In genomic region chr10:70902659-70903261, GRCh38 we compare ENCODE assay signal across 15 cellular contexts. TPM values are rescaled to one million over a fixed set of nuclear protein-coding genes. Genes with fewer than 3 reads are reported as not detected.
DNase-seq lines count a peak whose midpoint lies in the region; ATAC-seq, FAIRE-seq and TF ChIP-seq lines count a peak whose summit lies in the region.
"Had no signal": no experiment of that assay in that cellular context is flagged by ENCODE, and none has a peak within 500 bp of the region (broad histone marks: within the 10 kb centered on the region; RNA-seq: fewer than 3 reads in every experiment).

No MANE protein-coding gene starts in this region.

- H2AFZ ChIP-seq in HCT116 (ENCODE audit: low read depth, low read length, poor library complexity, severe bottlenecking) (peak overlapping the region; percentile 37), K562 (ENCODE audit: low read depth, low read length) (no peak overlapping the region)

- BruUV-seq in HCT116 (replicated peaks; lab: Mats Ljungman, UMichigan) (no TSS peak), K562 (replicated peaks; lab: Mats Ljungman, UMichigan) (no TSS peak)

- H3K27ac ChIP-seq in BLaER1 treated with 17β-estradiol and CSF1 and Interleukin-3, amounts not matched to agents 10 nM and 100 nM, result no peak overlapping the region
- H3K27ac ChIP-seq in HCT116 (ENCODE audit: low read depth, low read length) (no peak overlapping the region), K562 (ENCODE audit: extremely low read depth, low read depth, low read length) (no peak overlapping the region)
- H3K27ac ChIP-seq: dorsolateral prefrontal cortex, psoas muscle, SJSA1, tibial nerve, VCaP had no signal

- no peaks in the 10 kb centered on the region for H3K9me2 ChIP-seq in HCT116 (ENCODE audit: insufficient read depth)

- intact Hi-C loops in HCT116 (cut with micrococcal nuclease), result loop anchor here (1.0 to 2.0 kb wide), 4 partner anchors 23 to 383 kb away; no protein-coding TSS in a partner anchor
- intact Hi-C loops in K562 (cut with micrococcal nuclease), result loop anchor here (5.0 kb wide), 1 partner anchor 385 kb away; no protein-coding TSS in a partner anchor

- no peak for TF ChIP-seq POLR2A in HCT116 (IDR thresholded peaks at IDR 0.05; ENCODE audit: borderline replicate concordance, extremely low read depth, insufficient read depth, insufficient read length)
- no peak for TF ChIP-seq POLR2A in K562 (conservative IDR thresholded peaks at IDR 0.05)

- peak; percentile 83 for ATAC-seq in HCT116
- ATAC-seq in K562, result peak; percentile 68
- peak; percentile 16 for ATAC-seq in left lobe of liver
- no peak for ATAC-seq in HG02870 (IDR thresholded peaks at IDR 0.05; ENCODE audit: unreplicated experiment)
- no peak for ATAC-seq in HG03108 (IDR thresholded peaks at IDR 0.05; ENCODE audit: unreplicated experiment)

- FAIRE-seq in K562 (lab: Jason Lieb, UNC), result no peak

- no peaks in the 10 kb centered on the region for H3K36me3 ChIP-seq in BLaER1 treated with 17β-estradiol and CSF1 and Interleukin-3, amounts not matched to agents 10 nM and 100 nM
- H3K36me3 ChIP-seq in HCT116 (ENCODE audit: control insufficient read depth in 1 of 2, insufficient read depth in 2 of 2, low read length in 2 of 2) (no peaks in the 10 kb centered on the region), K562 (ENCODE audit: control insufficient read depth, insufficient read depth, low read length) (no peaks in the 10 kb centered on the region)
- H3K36me3 ChIP-seq: SJSA1, tibial nerve had no signal

- peak overlapping the region in 7 of 11 experiments; percentile 2 to 32 (median 17); a peak in 5 of 22 replicates for H3K4me2 ChIP-seq in BLaER1 treated with 17β-estradiol and CSF1 and Interleukin-3, amounts not matched to agents 10 nM and 100 nM
- H3K4me2 ChIP-seq in HCT116 (ENCODE audit: low read length), result no peak overlapping the region
- H3K4me2 ChIP-seq in K562 (ENCODE audit: insufficient read depth, low read length), result no peak overlapping the region

- H3K9me3 ChIP-seq in BLaER1 treated with 17β-estradiol and CSF1 and Interleukin-3, amounts not matched to agents 10 nM and 100 nM (replicated peaks in 1 of 11), result no peaks in the 10 kb centered on the region
- no peaks in the 10 kb centered on the region for H3K9me3 ChIP-seq in HCT116 (ENCODE audit: control insufficient read depth in 1 of 2, insufficient read depth in 1 of 2, low read depth in 1 of 2, low read length in 2 of 2)
- H3K9me3 ChIP-seq in K562 (replicated peaks; ENCODE audit: control insufficient read depth, insufficient read depth, low read depth, low read length), result no peaks in the 10 kb centered on the region
- H3K9me3 ChIP-seq: psoas muscle, SJSA1, tibial nerve had no signal

- in situ Hi-C loops in K562 (cut with MboI), result no loop called here

- peak in 1 of 3 experiments; percentile 20; a peak in 1 of 6 replicates for TF ChIP-seq CTCF in HCT116 (IDR thresholded peaks at IDR 0.05 in 2 of 3, conservative IDR thresholded peaks at IDR 0.05 in 1 of 3; ENCODE audit: borderline replicate concordance in 1 of 3, insufficient read depth in 1 of 3, low read depth in 2 of 3, low read length in 2 of 3)
- peak in 2 of 3 experiments; percentile 20; a peak in 3 of 6 replicates for TF ChIP-seq CTCF in K562 (IDR thresholded peaks at IDR 0.05 in 2 of 3, conservative IDR thresholded peaks at IDR 0.05 in 1 of 3; ENCODE audit: insufficient read depth in 2 of 3, low read depth in 1 of 3, low read length in 3 of 3)

- H3K4me1 ChIP-seq in BLaER1 treated with 17β-estradiol and CSF1 and Interleukin-3, amounts not matched to agents 10 nM and 100 nM, result peaks cover 8 to 24% (median 20%) of the 10 kb centered on the region in 10 experiments; a peak in 19 of 20 replicates
- H3K4me1 ChIP-seq in HCT116 (ENCODE audit: control insufficient read depth in 1 of 2, insufficient read depth in 2 of 2, low read length in 2 of 2), result peaks cover 0 to 9% of the 10 kb centered on the region in 2 experiments; a peak in 1 of 4 replicates
- H3K4me1 ChIP-seq in K562 (replicated peaks in 1 of 2; ENCODE audit: control insufficient read depth in 2 of 2, insufficient read depth in 2 of 2, low read length in 2 of 2), result peaks cover 0 to 5% of the 10 kb centered on the region in 2 experiments; a peak in 3 of 5 replicates
- H3K4me1 ChIP-seq: SJSA1 had no signal

- H3K27me3 ChIP-seq in BLaER1 treated with 17β-estradiol and CSF1 and Interleukin-3, amounts not matched to agents 10 nM and 100 nM, result no peaks in the 10 kb centered on the region
- H3K27me3 ChIP-seq in HCT116 (ENCODE audit: insufficient read depth, low read length) (no peaks in the 10 kb centered on the region), K562 (ENCODE audit: control insufficient read depth in 2 of 2, insufficient read depth in 2 of 2, low read length in 2 of 2) (peaks cover 44 to 65% of the 10 kb centered on the region in 2 experiments)
- H3K27me3 ChIP-seq: dorsolateral prefrontal cortex, tibial nerve had no signal

- 36% methylated on average over 6 of the region's 6 CpGs for WGBS in K562 (ENCODE audit: insufficient coverage, low coverage, missing lambda C conversion rate)

- no peak overlapping the region for H3K4me3 ChIP-seq in BLaER1 treated with 17β-estradiol and CSF1 and Interleukin-3, amounts not matched to agents 10 nM and 100 nM
- no peak overlapping the region for H3K4me3 ChIP-seq in HCT116 (replicated peaks in 1 of 2; ENCODE audit: low read depth in 1 of 2, low read length in 2 of 2)
- H3K4me3 ChIP-seq in K562, result no peak overlapping the region
- H3K4me3 ChIP-seq: dorsolateral prefrontal cortex, psoas muscle, SJSA1, tibial nerve had no signal

- H3K9ac ChIP-seq in BLaER1 treated with 17β-estradiol and CSF1 and Interleukin-3, amounts not matched to agents 10 nM and 100 nM, result no peak overlapping the region
- H3K9ac ChIP-seq in HCT116 (ENCODE audit: low read length) (no peak overlapping the region), K562 (ENCODE audit: insufficient read depth in 1 of 2, low read depth in 2 of 2, low read length in 2 of 2) (no peak overlapping the region)

- H3K79me2 ChIP-seq in HCT116 (ENCODE audit: insufficient read depth, low read length) (no peaks in the 10 kb centered on the region), K562 (ENCODE audit: control insufficient read depth, insufficient read depth, low read length) (no peaks in the 10 kb centered on the region)

- no peaks in the 10 kb centered on the region for H3K9me1 ChIP-seq in K562 (ENCODE audit: control insufficient read depth, insufficient read depth, low read length)

- RAD21 ChIA-PET in HCT116 (lab: Charles Lee; ENCODE audit: low non-redundant PET in 1 of 2, low total read pairs in 2 of 2, uncharacterized antibody in 2 of 2, unreplicated experiment in 2 of 2), result interaction anchor here in 1 of 2 experiments (1.0 kb wide), 1 partner anchor 15 kb away, joined by 3 read pairs; no protein-coding TSS in a partner anchor

- no peak for TF ChIP-seq EP300 in K562 (IDR thresholded peaks at IDR 0.05; ENCODE audit: low read length)

- CTCF ChIA-PET in HCT116 (lab: Charles Lee), result interaction anchor here (0.6 to 2.3 kb wide), 23 partner anchors 10 to 417 kb away, joined by 3 to 19 read pairs (median 4); partner anchors contain the start of gene SLC29A3
- CTCF ChIA-PET in K562 (lab: Yijun Ruan, JAX; ENCODE audit: low intra/inter-chr PET ratio), result interaction anchor here (0.6 to 2.0 kb wide), 4 partner anchors 18 to 382 kb away, joined by 3 to 9 read pairs (median 4); no protein-coding TSS in a partner anchor

- DNase-seq in HCT116 (ENCODE audit: low read depth, low spot score) (no peak), K562 (ENCODE audit: extremely low read depth in 1 of 4, low spot score in 3 of 4) (peak in 2 of 4 experiments; percentile 36 to 42), left lobe of liver (ENCODE audit: low spot score) (no peak), UCSD-AML1 (lab: John Stamatoyannopoulos, UW; ENCODE audit: unreplicated experiment) (no peak)
- DNase-seq: CD4-positive, alpha-beta memory T cell; NCI-H2081 treated with DMSO at 0.1 percent for 48 hours; T-helper 2 cell had no signal

- POLR2A ChIA-PET in HCT116 (lab: Charles Lee), result interaction anchor here (1.0 kb wide), 1 partner anchor 15 kb away, joined by 4 read pairs; no protein-coding TSS in a partner anchor
- POLR2A ChIA-PET in K562 (lab: Yijun Ruan, JAX), result interaction anchor here (0.6 to 1.1 kb wide), 3 partner anchors 8 to 19 kb away, joined by 3 read pairs; no protein-coding TSS in a partner anchor

- H4K20me1 ChIP-seq in BLaER1 treated with 17β-estradiol and CSF1 and Interleukin-3, amounts not matched to agents 10 nM and 100 nM, result peaks cover 0 to 7% (median 0%) of the 10 kb centered on the region in 11 experiments; a peak in 1 of 22 replicates
- H4K20me1 ChIP-seq in HCT116 (ENCODE audit: insufficient read depth), result no peaks in the 10 kb centered on the region
- peaks cover 16% of the 10 kb centered on the region for H4K20me1 ChIP-seq in K562 (replicated peaks; ENCODE audit: control insufficient read depth, insufficient read depth, low read length)

- TF ChIP-seq RAD21 in HCT116 (IDR thresholded peaks at IDR 0.05; ENCODE audit: low read depth) (0 out of 2 replicates have a peak, but pooled peaks have one; percentile 19), K562 (CRISPR knock-in tag; conservative IDR thresholded peaks at IDR 0.05 in 1 of 2, IDR thresholded peaks at IDR 0.05 in 1 of 2) (no peak)

TF ChIP-seq in HCT116, 20 proteins besides CTCF, POLR2A, EP300 and RAD21 (continues in another document):
- TF ChIP-seq ZNF274 (IDR thresholded peaks at IDR 0.05; ENCODE audit: low read depth, low read length) (no peak), JUND (IDR thresholded peaks at IDR 0.05) (no peak)

TF ChIP-seq in K562, 482 proteins besides CTCF, POLR2A, EP300 and RAD21 (continues in another document):
- 0 out of 2 replicates have a peak, but pooled peaks have one; percentile 16 for TF ChIP-seq ZNF143 (CRISPR knock-in tag; IDR thresholded peaks at IDR 0.05)

RNA-seq across cellular contexts. Expression of gene PCBD1, which starts 14.4 kb away (rescaled TPM):
- total RNA-seq in HCT116 (2021; ENCODE audit: unreplicated experiment), result 163 TPM
- polyA plus RNA-seq in HCT116 (2012), result 181 and 236 TPM in 2 replicates
- 5.8 and 9.9 TPM in 2 replicates for total RNA-seq in K562 (2011; cell fraction: chromatin; rRNA removed; ENCODE audit: low replicate concordance)
- 11.3 and 12.0 TPM in 2 replicates for total RNA-seq in K562 (2011; cell fraction: nucleolus; rRNA removed)
- total RNA-seq in K562 (2011; cell fraction: nucleoplasm; rRNA removed), result 17.2 and 21.7 TPM in 2 replicates
- total RNA-seq in K562 (2014; rRNA removed), result 67.0 and 94.5 TPM in 2 replicates
- total RNA-seq in K562 (2014; rRNA removed; fragmentation: Illumina TruSeq; extraction: Trizol), result 50.5 and 56.2 TPM in 2 replicates
- 55.0 and 57.0 TPM in 2 replicates for total RNA-seq in K562 (2015; rRNA removed; fragmentation: Illumina TruSeq; extraction: Trizol)
- total RNA-seq in K562 (2021), result 62.2 and 68.5 TPM in 2 replicates
- polyA plus RNA-seq in K562 (2011; rRNA removed), result 55.3 and 70.5 TPM in 2 replicates
- 118 and 120 TPM in 2 replicates for polyA plus RNA-seq in K562 (2011; cell fraction: cytosol; rRNA removed)
- polyA plus RNA-seq in K562 (2011; cell fraction: nucleus; rRNA removed), result 43.7 and 47.3 TPM in 2 replicates
- 89.0 and 106 TPM in 2 replicates for polyA plus RNA-seq in K562 (2012)
- polyA plus RNA-seq in K562 (2014; fragmentation: Illumina TruSeq; extraction: Trizol), result 101 and 109 TPM in 2 replicates
- 10 to 100 TPM; 14.6 to 26.7 TPM for polyA plus RNA-seq in K562 (2014; fragmentation: Nextera tagmentation; extraction: Ambion mirVana)
- 68.3 and 71.2 TPM in 2 replicates for polyA plus RNA-seq in K562 (2014; rRNA removed)
- polyA minus RNA-seq in K562 (2011; rRNA and poly(A)+ RNA removed), result 26.0 and 30.5 TPM in 2 replicates
- 24.7 and 31.9 TPM in 2 replicates for polyA minus RNA-seq in K562 (2011; cell fraction: cytosol; rRNA and poly(A)+ RNA removed)
- polyA minus RNA-seq in K562 (2011; cell fraction: nucleus; rRNA and poly(A)+ RNA removed), result 6.7 and 12.2 TPM in 2 replicates
- 239 TPM for total RNA-seq in left lobe of liver

Comparison
In these comparisons a context has a peak if more than half of its experiments do, and no peak if none do; other contexts are left out.
1. H3K4me2 ChIP-seq: peak in BLaER1 treated with 17β-estradiol and CSF1 and Interleukin-3, amounts not matched to agents 10 nM and 100 nM (7 of 11); none in HCT116 (single experiment) and K562 (single experiment).
2. ATAC-seq: peak in HCT116 (single experiment), K562 (single experiment) and left lobe of liver (single experiment); none in HG02870 (single experiment) and HG03108 (single experiment).